Comparison of ENCODE assay signal across 8 cellular contexts in the genomic region with DNA sequence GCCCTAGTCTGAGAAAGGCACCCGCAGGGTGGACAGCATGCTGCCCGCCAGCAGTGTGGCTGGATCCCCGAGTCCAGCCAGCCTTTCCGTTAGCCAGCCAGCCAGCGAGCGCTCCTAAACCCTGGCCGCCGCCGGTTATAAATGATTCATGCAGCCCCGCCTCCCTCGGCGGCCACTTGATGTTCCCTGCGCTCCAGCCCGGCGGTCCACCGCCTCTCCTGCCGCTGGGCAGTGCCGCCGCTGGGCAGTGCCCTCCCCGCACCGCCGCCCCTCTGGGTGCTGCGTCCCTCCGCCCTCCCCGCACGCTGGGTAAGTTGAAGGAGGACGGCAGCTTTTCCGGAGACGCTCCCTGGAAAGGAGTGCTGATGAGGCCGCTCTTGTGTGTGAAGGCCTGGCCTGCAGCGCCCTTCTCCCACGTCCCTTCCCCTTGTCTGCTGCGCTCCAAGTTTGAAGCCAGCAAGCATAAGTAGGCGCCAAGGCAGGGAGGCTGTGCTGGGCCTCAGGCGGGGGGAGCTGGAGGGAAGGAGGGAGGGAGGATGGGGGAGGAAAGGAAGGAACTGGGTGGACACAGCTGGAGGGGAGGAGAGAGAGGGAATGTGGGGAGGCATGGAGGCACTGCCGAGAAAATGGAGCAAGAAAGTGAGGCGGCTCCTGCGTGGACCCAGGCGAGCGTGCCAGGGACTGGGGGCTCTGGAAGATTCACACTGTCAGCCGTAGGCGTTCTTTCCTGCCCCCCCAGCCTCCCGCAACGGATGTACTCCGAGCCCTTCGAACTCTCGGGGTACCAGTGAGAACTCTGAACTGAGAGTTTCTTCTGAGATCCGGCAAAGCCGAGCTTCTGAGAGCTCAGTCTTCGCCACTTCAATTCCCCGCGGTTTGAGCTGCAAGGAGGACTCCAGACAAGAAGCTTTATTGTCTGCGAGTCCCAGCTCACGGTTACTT.
A peak's percentile ranks its signal among the peaks of the same experiment; 100 is the strongest.
DNase-seq lines count a peak whose midpoint lies in the region; ATAC-seq and TF ChIP-seq lines count a peak whose summit lies in the region.

No MANE protein-coding gene starts in this region.

- H3K36me3 ChIP-seq in SJCRH30 = no peaks in the 10 kb centered on the region
- H3K36me3 ChIP-seq in neural progenitor cell = no peaks in the 10 kb centered on the region

- H3K4me3 Mint-ChIP-seq in neural progenitor cell = peak overlapping the region; percentile 27
- H3K4me3 Mint-ChIP-seq in stimulated activated effector memory CD8-positive, alpha-beta T cell treated with anti-CD3 and anti-CD28 coated beads, Interleukin-12 subunit alpha, Interleukin-12 subunit beta, amount 100 ng/mL, for 72 hours = no peak overlapping the region

- H2AFZ ChIP-seq in neural progenitor cell (replicated peaks) = no peak overlapping the region

- H3K9me3 ChIP-seq in SJCRH30 (replicated peaks) (no peaks in the 10 kb centered on the region), neural progenitor cell (ENCODE audit: low read depth) (no peaks in the 10 kb centered on the region)

- H3K27me3 Mint-ChIP-seq in neural progenitor cell (ENCODE audit: insufficient read depth, low read depth) = peaks cover 12% of the 10 kb centered on the region

- no peak overlapping the region for H3K9ac ChIP-seq in neural progenitor cell

- H3K9me3 Mint-ChIP-seq in neural progenitor cell = no peaks in the 10 kb centered on the region
- H3K9me3 Mint-ChIP-seq in stimulated activated effector memory CD8-positive, alpha-beta T cell treated with anti-CD3 and anti-CD28 coated beads, Interleukin-12 subunit alpha, Interleukin-12 subunit beta, amount 100 ng/mL, for 72 hours = no peaks in the 10 kb centered on the region

- H4K20me1 ChIP-seq in neural progenitor cell (ENCODE audit: low read depth) = peaks cover 100% of the 10 kb centered on the region

- peak overlapping the region; percentile 83 for H3K4me2 ChIP-seq in neural progenitor cell

- H3F3A ChIP-seq in neural progenitor cell (ENCODE audit: low read depth) = peaks cover 6% of the 10 kb centered on the region

- peaks cover 84% of the 10 kb centered on the region for H3K79me2 ChIP-seq in neural progenitor cell (ENCODE audit: low read depth)

- H3K4me3 ChIP-seq in SJCRH30 (0 out of 2 replicates have a peak overlapping the region, but pooled peaks have one; percentile 4), fibroblast of villous mesenchyme (ENCODE audit: low read depth, low read length) (peak overlapping the region; percentile 49), neural progenitor cell (peak overlapping the region; percentile 24)

- peak; percentile 93 for DNase-seq in AG20443 (ENCODE audit: low spot score)
- DNase-seq in SJCRH30 = peak; percentile 42 to 52
- peak; percentile 87 for DNase-seq in fibroblast of villous mesenchyme (ENCODE audit: low read depth)
- peak; percentile 80 for DNase-seq in neural progenitor cell (ENCODE audit: low spot score)
- no peak for DNase-seq in LoVo (ENCODE audit: low spot score)
- DNase-seq in stimulated activated effector memory CD8-positive, alpha-beta T cell treated with anti-CD3 and anti-CD28 coated beads, Interleukin-12 subunit alpha, Interleukin-12 subunit beta, amount 100 ng/mL, for 72 hours (ENCODE audit: low spot score in 2 of 2) = no peak
- no peak for DNase-seq in NCI-H446 (lab: John Stamatoyannopoulos, UW)

- no peaks in the 10 kb centered on the region for H3K27me3 ChIP-seq in SJCRH30
- H3K27me3 ChIP-seq in neural progenitor cell = no peaks in the 10 kb centered on the region

- TF ChIP-seq CTCF in fibroblast of villous mesenchyme (IDR thresholded peaks at IDR 0.05; ENCODE audit: insufficient read depth, low read depth, low read length) (no peak), neural progenitor cell (IDR thresholded peaks at IDR 0.05) (no peak)

- peak overlapping the region; percentile 46 for H3K27ac Mint-ChIP-seq in neural progenitor cell
- H3K27ac Mint-ChIP-seq in stimulated activated effector memory CD8-positive, alpha-beta T cell treated with anti-CD3 and anti-CD28 coated beads, Interleukin-12 subunit alpha, Interleukin-12 subunit beta, amount 100 ng/mL, for 72 hours = no peak overlapping the region

- H3K4me1 ChIP-seq in SJCRH30 = peaks cover 22% of the 10 kb centered on the region
- peaks cover 25% of the 10 kb centered on the region for H3K4me1 ChIP-seq in neural progenitor cell

- peaks cover 65% of the 10 kb centered on the region for H3K4me1 Mint-ChIP-seq in neural progenitor cell
- no peaks in the 10 kb centered on the region for H3K4me1 Mint-ChIP-seq in stimulated activated effector memory CD8-positive, alpha-beta T cell treated with anti-CD3 and anti-CD28 coated beads, Interleukin-12 subunit alpha, Interleukin-12 subunit beta, amount 100 ng/mL, for 72 hours

- no peak overlapping the region for H3K27ac ChIP-seq in SJCRH30
- H3K27ac ChIP-seq in neural progenitor cell = no peak overlapping the region

- ATAC-seq in stimulated activated effector memory CD8-positive, alpha-beta T cell treated with anti-CD3 and anti-CD28 coated beads, Interleukin-12 subunit alpha, Interleukin-12 subunit beta, amount 100 ng/mL, for 72 hours = no peak
- no peak for ATAC-seq in GM18520 (IDR thresholded peaks at IDR 0.05; ENCODE audit: unreplicated experiment)

- H3K36me3 Mint-ChIP-seq in neural progenitor cell = peaks cover 5% of the 10 kb centered on the region
- H3K36me3 Mint-ChIP-seq in stimulated activated effector memory CD8-positive, alpha-beta T cell treated with anti-CD3 and anti-CD28 coated beads, Interleukin-12 subunit alpha, Interleukin-12 subunit beta, amount 100 ng/mL, for 72 hours = no peaks in the 10 kb centered on the region

Comparison
In these comparisons a context has a peak if more than half of its experiments do, and no peak if none do; other contexts are left out.
1. DNase-seq: peak in AG20443 (single experiment), SJCRH30 (2 of 2), fibroblast of villous mesenchyme (single experiment) and neural progenitor cell (single experiment); none in LoVo (single experiment), stimulated activated effector memory CD8-positive, alpha-beta T cell treated with anti-CD3 and anti-CD28 coated beads, Interleukin-12 subunit alpha, Interleukin-12 subunit beta, amount 100 ng/mL, for 72 hours (0 of 2) and NCI-H446 (0 of 2).
2. Peak in every context shown above with its lines, with median percentiles within 50 percentile points of each other: H3K4me3 ChIP-seq.